ENCODE assay signal across 14 cellular contexts in the genomic region with DNA sequence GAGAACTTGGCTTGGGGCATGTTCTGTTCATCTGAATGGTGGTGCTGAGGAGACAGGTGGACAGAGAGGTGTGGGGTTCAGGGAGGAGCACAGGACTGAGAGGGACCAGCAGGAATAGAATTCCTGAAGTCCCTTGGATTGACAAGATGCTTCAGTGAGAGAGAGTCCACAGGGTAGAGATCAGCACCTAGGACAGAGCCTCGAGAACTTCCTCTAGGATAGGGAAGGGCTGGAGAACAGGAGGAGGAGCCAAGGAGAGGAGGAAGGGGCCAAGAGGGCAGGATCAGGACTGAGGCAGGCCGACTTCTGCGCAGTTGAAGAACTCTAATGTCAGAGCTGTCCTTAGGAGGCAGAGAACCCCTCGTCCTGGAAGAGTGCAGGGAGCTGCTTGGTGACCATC.
DNase-seq lines count a peak whose midpoint lies in the region; ATAC-seq and TF ChIP-seq lines count a peak whose summit lies in the region.
"Had no signal": no experiment of that assay in that cellular context is flagged by ENCODE, and none has a peak within 500 bp of the region (broad histone marks: within the 10 kb centered on the region; RNA-seq: fewer than 3 reads in every experiment).

No MANE protein-coding gene starts in this region.

- H3K9ac ChIP-seq in endodermal cell (ENCODE audit: extremely low read depth, low read length, poor library complexity, severe bottlenecking): no peak overlapping the region
- H3K9ac ChIP-seq: KMS-11 had no signal

- no peaks in the 10 kb centered on the region for H3K9me3 ChIP-seq in RWPE2 (ENCODE audit: severe bottlenecking)
- H3K9me3 ChIP-seq in endodermal cell (ENCODE audit: control insufficient read depth, low read length): no peaks in the 10 kb centered on the region
- H3K9me3 ChIP-seq: esophagus squamous epithelium, HAP-1 had no signal

- 30 to 42% methylated on average over 3 to 4 of the region's 4 CpGs for WGBS in endodermal cell (ENCODE audit: insufficient coverage in 1 of 2, insufficient read length in 1 of 2), 2 experiments

- peaks cover 70% of the 10 kb centered on the region for H3K4me1 Mint-ChIP-seq in activated T-cell treated with anti-CD3 and anti-CD28 coated beads, Interleukin-2, amount 50 U/mL, for 24 hours (ENCODE audit: low read depth)
- peaks cover 55% of the 10 kb centered on the region for H3K4me1 Mint-ChIP-seq in activated T-cell treated with anti-CD3 and anti-CD28 coated beads, Interleukin-2, amount 50 U/mL, for 4 hours (ENCODE audit: low read depth)
- no peaks in the 10 kb centered on the region for H3K4me1 Mint-ChIP-seq in endodermal cell
- H3K4me1 Mint-ChIP-seq in stimulated activated naive B cell treated with anti-CD40 and anti-IgM and Interleukin-4, amounts not matched to agents 10 μg/mL and 1 μg/mL and 100 μg/mL, for 72 hours: peaks cover 59 to 93% of the 10 kb centered on the region in 2 donors

- peak overlapping the region; percentile 3 for H3K27ac Mint-ChIP-seq in activated T-cell treated with anti-CD3 and anti-CD28 coated beads, Interleukin-2, amount 50 U/mL, for 24 hours
- H3K27ac Mint-ChIP-seq in endodermal cell: no peak overlapping the region
- H3K27ac Mint-ChIP-seq in stimulated activated naive B cell treated with anti-CD40 and anti-IgM and Interleukin-4, amounts not matched to agents 10 μg/mL and 1 μg/mL and 100 μg/mL, for 72 hours: peak overlapping the region; percentile 49

- no peaks in the 10 kb centered on the region for H3K27me3 Mint-ChIP-seq in activated T-cell treated with anti-CD3 and anti-CD28 coated beads, Interleukin-2, amount 50 U/mL, for 24 hours
- no peaks in the 10 kb centered on the region for H3K27me3 Mint-ChIP-seq in activated T-cell treated with anti-CD3 and anti-CD28 coated beads, Interleukin-2, amount 50 U/mL, for 4 hours (ENCODE audit: low read depth)
- peaks cover 16% of the 10 kb centered on the region for H3K27me3 Mint-ChIP-seq in endodermal cell (ENCODE audit: insufficient read depth)
- H3K27me3 Mint-ChIP-seq in stimulated activated naive B cell treated with anti-CD40 and anti-IgM and Interleukin-4, amounts not matched to agents 10 μg/mL and 1 μg/mL and 100 μg/mL, for 72 hours: no peaks in the 10 kb centered on the region

- TF ChIP-seq CTCF in RWPE2 (IDR thresholded peaks at IDR 0.05; ENCODE audit: poor library complexity, severe bottlenecking) (no peak), endodermal cell (conservative IDR thresholded peaks at IDR 0.05) (no peak)

- H3K27me3 ChIP-seq in RWPE2 (ENCODE audit: insufficient read depth, poor library complexity, severe bottlenecking) (peaks cover 3% of the 10 kb centered on the region), endodermal cell (ENCODE audit: control insufficient read depth, insufficient read depth, low read length, poor library complexity, severe bottlenecking) (peaks cover 9% of the 10 kb centered on the region)
- H3K27me3 ChIP-seq: esophagus squamous epithelium had no signal

- H3K4me3 ChIP-seq in RWPE2 (ENCODE audit: severe bottlenecking): no peak overlapping the region
- no peak overlapping the region for H3K4me3 ChIP-seq in endodermal cell (ENCODE audit: low read length)
- H3K4me3 ChIP-seq: esophagus squamous epithelium, HAP-1 had no signal

- H3K4me1 ChIP-seq in RWPE2 (ENCODE audit: insufficient read depth, poor library complexity, severe bottlenecking): no peaks in the 10 kb centered on the region
- no peaks in the 10 kb centered on the region for H3K4me1 ChIP-seq in endodermal cell (ENCODE audit: control insufficient read depth, insufficient read depth, low read length)
- H3K4me1 ChIP-seq: esophagus squamous epithelium, HAP-1 had no signal

- H3K36me3 ChIP-seq in RWPE2 (ENCODE audit: low read depth) (no peaks in the 10 kb centered on the region), endodermal cell (ENCODE audit: control insufficient read depth, insufficient read depth, low read length) (no peaks in the 10 kb centered on the region)
- H3K36me3 ChIP-seq: esophagus squamous epithelium, HAP-1 had no signal

- H3K27ac ChIP-seq in RWPE2 (ENCODE audit: poor library complexity, severe bottlenecking) (no peak overlapping the region), endodermal cell (ENCODE audit: low read depth, low read length) (no peak overlapping the region)
- H3K27ac ChIP-seq: esophagus squamous epithelium, KMS-11 had no signal

- no peak for ATAC-seq in activated T-cell treated with anti-CD3 and anti-CD28 coated beads, Interleukin-2, amount 50 U/mL, for 4 hours
- 0 out of 3 replicates have a peak, but pooled peaks have one; percentile 31 for ATAC-seq in RWPE2 (ENCODE audit: low read depth)
- no peak for ATAC-seq in stimulated activated naive B cell treated with anti-CD40 and anti-IgM and Interleukin-4, amounts not matched to agents 10 μg/mL and 1 μg/mL and 100 μg/mL, for 72 hours (replicated peaks)
- ATAC-seq: Right ventricle myocardium inferior had no signal

- no peak for DNase-seq in activated T-cell treated with anti-CD3 and anti-CD28 coated beads, Interleukin-2, amount 50 U/mL, for 24 hours
- DNase-seq in activated T-cell treated with anti-CD3 and anti-CD28 coated beads, Interleukin-2, amount 50 U/mL, for 4 hours: no peak
- DNase-seq in RWPE2 (ENCODE audit: low spot score) (no peak), endodermal cell (peak; percentile 93), glomerular visceral epithelial cell (ENCODE audit: extremely low spot score) (no peak), SK-N-DZ (ENCODE audit: low spot score) (no peak)
- no peak for DNase-seq in stimulated activated naive B cell treated with anti-CD40 and anti-IgM and Interleukin-4, amounts not matched to agents 10 μg/mL and 1 μg/mL and 100 μg/mL, for 72 hours
- no peak for DNase-seq in activated effector memory CD4-positive, alpha-beta T cell treated with Interleukin-2 at 50 U/mL for 16 hours
- DNase-seq: COR-L47, esophagus squamous epithelium, NCI-H1930 had no signal

- H3K4me3 Mint-ChIP-seq in activated T-cell treated with anti-CD3 and anti-CD28 coated beads, Interleukin-2, amount 50 U/mL, for 24 hours: no peak overlapping the region
- H3K4me3 Mint-ChIP-seq in activated T-cell treated with anti-CD3 and anti-CD28 coated beads, Interleukin-2, amount 50 U/mL, for 4 hours: no peak overlapping the region
- H3K4me3 Mint-ChIP-seq in endodermal cell: no peak overlapping the region
- no peak overlapping the region for H3K4me3 Mint-ChIP-seq in stimulated activated naive B cell treated with anti-CD40 and anti-IgM and Interleukin-4, amounts not matched to agents 10 μg/mL and 1 μg/mL and 100 μg/mL, for 72 hours

- no peaks in the 10 kb centered on the region for H3K9me3 Mint-ChIP-seq in activated T-cell treated with anti-CD3 and anti-CD28 coated beads, Interleukin-2, amount 50 U/mL, for 24 hours
- no peaks in the 10 kb centered on the region for H3K9me3 Mint-ChIP-seq in activated T-cell treated with anti-CD3 and anti-CD28 coated beads, Interleukin-2, amount 50 U/mL, for 4 hours
- no peaks in the 10 kb centered on the region for H3K9me3 Mint-ChIP-seq in endodermal cell
- H3K9me3 Mint-ChIP-seq in stimulated activated naive B cell treated with anti-CD40 and anti-IgM and Interleukin-4, amounts not matched to agents 10 μg/mL and 1 μg/mL and 100 μg/mL, for 72 hours: no peaks in the 10 kb centered on the region

- peaks cover 16% of the 10 kb centered on the region for H3K36me3 Mint-ChIP-seq in activated T-cell treated with anti-CD3 and anti-CD28 coated beads, Interleukin-2, amount 50 U/mL, for 24 hours (ENCODE audit: low read depth)
- H3K36me3 Mint-ChIP-seq in activated T-cell treated with anti-CD3 and anti-CD28 coated beads, Interleukin-2, amount 50 U/mL, for 4 hours (ENCODE audit: insufficient read depth): peaks cover 12% of the 10 kb centered on the region
- H3K36me3 Mint-ChIP-seq in endodermal cell (ENCODE audit: low read depth): no peaks in the 10 kb centered on the region
- peaks cover 20 to 39% of the 10 kb centered on the region in 2 donors for H3K36me3 Mint-ChIP-seq in stimulated activated naive B cell treated with anti-CD40 and anti-IgM and Interleukin-4, amounts not matched to agents 10 μg/mL and 1 μg/mL and 100 μg/mL, for 72 hours
